In genomic region chr19:57873883-57874799, GRCh38 we compare ENCODE assay signal across 6 cellular contexts. TPM values are rescaled to one million over a fixed set of nuclear protein-coding genes. Genes with fewer than 3 reads are reported as not detected.
DNase-seq lines count a peak whose midpoint lies in the region; TF ChIP-seq lines count a peak whose summit lies in the region.
"Not testable (repeated sequence)": the region's sequence is repeated elsewhere in the genome, so short reads cannot be mapped to it uniquely, and the experiment has no call there.

No MANE protein-coding gene starts in this region.

- CTCF ChIA-PET in A673 (lab: Charles Lee) = interaction anchor here (0.6 kb wide), 1 partner anchor 311 kb away, joined by 3 read pairs; no protein-coding TSS in a partner anchor

- H3K9me3 Mint-ChIP-seq in HFFc6 (peaks cover 83% of the 10 kb centered on the region), progenitor cell of endocrine pancreas (ENCODE audit: low read depth) (peaks cover 52% of the 10 kb centered on the region)

- DNase-seq in A673 (ENCODE audit: low spot score); adipocyte (ENCODE audit: low read depth); coronary artery (ENCODE audit: low spot score); progenitor cell of endocrine pancreas (ENCODE audit: low spot score, unreplicated experiment): not testable (repeated sequence)
- DNase-seq in HFFc6 = peak; percentile 6

- not testable (repeated sequence) for H3K4me3 Mint-ChIP-seq in HFFc6
- peak overlapping the region; percentile 9 for H3K4me3 Mint-ChIP-seq in progenitor cell of endocrine pancreas (ENCODE audit: low read depth)

- H3K9ac ChIP-seq in adipocyte (ENCODE audit: low read length); iPS-20b (ENCODE audit: low read depth, low read length): not testable (repeated sequence)

- not testable (repeated sequence) for H3K4me1 Mint-ChIP-seq in HFFc6 (ENCODE audit: low read depth); progenitor cell of endocrine pancreas (ENCODE audit: low read depth)

- H3K36me3 ChIP-seq in A673 (ENCODE audit: insufficient read depth, low read length, poor library complexity, severe bottlenecking) = peaks cover 74% of the 10 kb centered on the region
- H3K36me3 ChIP-seq in adipocyte (ENCODE audit: control insufficient read depth, insufficient read depth, low read length, severe bottlenecking) = peaks cover 59% of the 10 kb centered on the region
- H3K36me3 ChIP-seq in iPS-20b (ENCODE audit: insufficient read depth, low read depth, low read length) = peaks cover 89% of the 10 kb centered on the region

- H3K27ac Mint-ChIP-seq in HFFc6 = not testable (repeated sequence)
- peak overlapping the region; percentile 94 for H3K27ac Mint-ChIP-seq in progenitor cell of endocrine pancreas

- not testable (repeated sequence) for H3K4me1 ChIP-seq in A673 (ENCODE audit: insufficient read depth, low read length, poor library complexity, severe bottlenecking); adipocyte (ENCODE audit: control insufficient read depth, insufficient read depth, low read length); iPS-20b (ENCODE audit: insufficient read depth, low read length)

- not testable (repeated sequence) for TF ChIP-seq CTCF in A673 (conservative IDR thresholded peaks at IDR 0.05; ENCODE audit: low read depth, low read length); HFFc6 (IDR thresholded peaks at IDR 0.05); coronary artery (IDR thresholded peaks at IDR 0.05); progenitor cell of endocrine pancreas (IDR thresholded peaks at IDR 0.05; ENCODE audit: unreplicated experiment)

- H3K9me3 ChIP-seq in A673 (ENCODE audit: low read depth, low read length, poor library complexity, severe bottlenecking) (peaks cover 62% of the 10 kb centered on the region), adipocyte (ENCODE audit: control insufficient read depth, low read length) (peaks cover 74% of the 10 kb centered on the region), iPS-20b (ENCODE audit: insufficient read depth, low read depth, low read length) (peaks cover 46% of the 10 kb centered on the region)

- H3K27me3 ChIP-seq in A673 (replicated peaks; ENCODE audit: insufficient read depth, low read depth, low read length, poor library complexity); adipocyte (replicated peaks; ENCODE audit: control insufficient read depth, insufficient read depth, low read length); iPS-20b (ENCODE audit: insufficient read depth, low read length): not testable (repeated sequence)

- H3K36me3 Mint-ChIP-seq in HFFc6 (ENCODE audit: low read depth) = peaks cover 66% of the 10 kb centered on the region
- peaks cover 80% of the 10 kb centered on the region for H3K36me3 Mint-ChIP-seq in progenitor cell of endocrine pancreas (ENCODE audit: insufficient read depth)

- H3K4me3 ChIP-seq in A673 (ENCODE audit: low read depth, low read length, poor library complexity, severe bottlenecking) = not testable (repeated sequence)
- H3K4me3 ChIP-seq in adipocyte (ENCODE audit: low read length) (peak overlapping the region; percentile 65), coronary artery (peak overlapping the region; percentile 0), iPS-20b (ENCODE audit: low read length) (peak overlapping the region; percentile 42; the same call in 1 of the 2 replicates)

- POLR2A ChIA-PET in A673 (lab: Charles Lee; ENCODE audit: low non-redundant PET) = not testable (repeated sequence)

- H3K27ac ChIP-seq in A673 (ENCODE audit: low read depth, low read length, poor library complexity, severe bottlenecking); coronary artery; iPS-20b (ENCODE audit: low read length): not testable (repeated sequence)

- not testable (repeated sequence) for H3K27me3 Mint-ChIP-seq in HFFc6 (ENCODE audit: insufficient read depth); progenitor cell of endocrine pancreas

- intact Hi-C loops in A673 (cut with micrococcal nuclease; ENCODE audit: unreplicated experiment) = not testable (repeated sequence)

- TSS peak; percentile 6 for BruUV-seq in A673 (replicated peaks; lab: Mats Ljungman, UMichigan)

RNA-seq across cellular contexts. Expression of gene ZNF814, which starts 14.7 kb away (rescaled TPM):
- total RNA-seq in A673 (2021) (39.0 and 44.3 TPM in 2 replicates), progenitor cell of endocrine pancreas (53.6 and 54.9 TPM in 2 replicates)
- total RNA-seq in HFFc6 (2021; fragmentation: NEBNext Ultra II Directional; extraction: Animal tissue kit (Norgen Biotek cat#: 25700)) = 1 to 10 TPM in 5 of 6 experiments, under 1 TPM in 1; 1.00 to 1.6 (median 1.3) TPM

RNA-seq across cellular contexts. Expression of gene ZNF587, which starts 24.5 kb away (rescaled TPM):
- total RNA-seq in A673 (2021) (40.5 and 43.2 TPM in 2 replicates), progenitor cell of endocrine pancreas (88.4 and 93.7 TPM in 2 replicates)
- total RNA-seq in HFFc6 (2021; fragmentation: NEBNext Ultra II Directional; extraction: Animal tissue kit (Norgen Biotek cat#: 25700)) = 10 to 100 TPM; 22.6 to 28.6 (median 25.3) TPM

RNA-seq across cellular contexts. Expression of gene ZNF417, which starts 42.3 kb away (rescaled TPM):
- 14.1 and 17.4 TPM in 2 replicates for total RNA-seq in A673 (2021)
- 10 to 100 TPM in 1 of 6 experiments, 1 to 10 TPM in 5; 6.8 to 10.3 (median 9.0) TPM for total RNA-seq in HFFc6 (2021; fragmentation: NEBNext Ultra II Directional; extraction: Animal tissue kit (Norgen Biotek cat#: 25700))
- 25.9 and 27.2 TPM in 2 replicates for total RNA-seq in progenitor cell of endocrine pancreas

RNA-seq across cellular contexts. Expression of gene ZNF587B, which starts 44.0 kb away (rescaled TPM):
- total RNA-seq in A673 (2021) (17.3 and 20.0 TPM in 2 replicates), progenitor cell of endocrine pancreas (24.9 and 29.8 TPM in 2 replicates)
- 10 to 100 TPM in 1 of 6 experiments, 1 to 10 TPM in 5; 7.8 to 10.7 (median 9.4) TPM for total RNA-seq in HFFc6 (2021; fragmentation: NEBNext Ultra II Directional; extraction: Animal tissue kit (Norgen Biotek cat#: 25700))

RNA-seq across cellular contexts. Expression of gene ZNF552, which starts 59.4 kb away (rescaled TPM):
- total RNA-seq in A673 (2021) (5.4 and 10.6 TPM in 2 replicates), progenitor cell of endocrine pancreas (27.2 and 27.9 TPM in 2 replicates)
- total RNA-seq in HFFc6 (2021; fragmentation: NEBNext Ultra II Directional; extraction: Animal tissue kit (Norgen Biotek cat#: 25700)) = 1 to 10 TPM; 2.7 to 3.8 (median 3.0) TPM

Comparison
In these comparisons a context has a peak if more than half of its experiments do, and no peak if none do; other contexts are left out.
1. RNA of gene ZNF814, which starts 14.7 kb away (total RNA-seq): 53.6 to 54.9 TPM in progenitor cell of endocrine pancreas and 39.0 to 44.3 TPM in A673; 1.00 to 1.6 TPM in HFFc6; every median in the first group is over 10 times any median in the second.